In the genomic region with DNA sequence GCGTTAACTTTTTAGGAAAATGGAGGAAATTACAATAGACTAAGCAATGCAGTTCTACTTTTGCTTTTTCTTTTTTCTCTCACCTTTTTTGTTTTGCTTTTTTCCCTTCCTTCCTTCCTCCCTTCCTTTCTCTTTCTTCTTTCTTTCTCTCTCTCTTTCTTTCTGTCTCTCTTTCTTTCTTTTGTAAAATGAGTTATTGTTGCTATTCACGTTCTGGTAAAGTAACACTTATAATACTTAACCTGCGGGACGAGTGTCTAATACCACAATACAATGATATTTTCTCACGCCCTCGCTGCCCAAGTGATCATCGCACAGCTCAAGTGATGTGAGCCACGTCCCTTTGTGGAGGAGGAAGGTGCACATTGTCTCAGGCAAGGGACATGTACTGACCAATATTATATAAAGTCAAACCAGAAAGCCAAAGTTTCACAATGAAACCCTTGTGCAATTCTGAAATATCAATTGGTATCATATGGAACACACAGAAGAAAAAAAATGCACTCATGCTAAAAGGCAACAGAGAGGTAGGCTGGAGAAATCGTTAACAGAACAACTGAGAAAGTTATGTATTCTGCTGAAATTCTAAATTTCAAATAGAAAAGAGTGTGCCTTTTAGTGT, we compare ENCODE assay signal across 9 cellular contexts. TPM values are rescaled to one million over a fixed set of nuclear protein-coding genes. Genes with fewer than 3 reads are reported as not detected.
DNase-seq lines count a peak whose midpoint lies in the region; ATAC-seq and TF ChIP-seq lines count a peak whose summit lies in the region.
"Had no signal": no experiment of that assay in that cellular context is flagged by ENCODE, and none has a peak within 500 bp of the region (broad histone marks: within the 10 kb centered on the region; RNA-seq: fewer than 3 reads in every experiment).

No MANE protein-coding gene starts in this region.

- H3K36me3 Mint-ChIP-seq in central memory CD8-positive, alpha-beta T cell (ENCODE audit: insufficient read depth), result peaks cover 1% of the 10 kb centered on the region
- no peaks in the 10 kb centered on the region for H3K36me3 Mint-ChIP-seq in naive B cell

- H3K4me1 Mint-ChIP-seq in central memory CD8-positive, alpha-beta T cell, result peaks cover 15% of the 10 kb centered on the region
- H3K4me1 Mint-ChIP-seq in naive B cell, result peaks cover 14 to 19% (median 17%) of the 10 kb centered on the region in 3 donors

- no peaks in the 10 kb centered on the region for H3K9me3 Mint-ChIP-seq in central memory CD8-positive, alpha-beta T cell
- H3K9me3 Mint-ChIP-seq in naive B cell, result no peaks in the 10 kb centered on the region

- H3K4me3 Mint-ChIP-seq in central memory CD8-positive, alpha-beta T cell, result peak overlapping the region; percentile 72
- H3K4me3 Mint-ChIP-seq in naive B cell, result peak overlapping the region; percentile 76 to 95 (median 87)

- intact Hi-C loops in left cardiac atrium (cut with DNase I), result loop anchor here in 1 of 2 donors (5.0 to 10.0 kb wide), 2 partner anchors 33 to 64 kb away; a partner anchor contains a TSS

- H3K27ac ChIP-seq in right atrium auricular region, result peak overlapping the region; percentile 81 to 90
- H3K27ac ChIP-seq: SJSA1 had no signal

- peak overlapping the region; percentile 69 for H3K27ac Mint-ChIP-seq in central memory CD8-positive, alpha-beta T cell (ENCODE audit: low read depth)
- peak overlapping the region in 5 of 6 donors; percentile 1 to 92 (median 28) for H3K27ac Mint-ChIP-seq in naive B cell

- H3K4me3 ChIP-seq in right atrium auricular region, result peak overlapping the region; percentile 68 to 85

- H3K27me3 Mint-ChIP-seq in central memory CD8-positive, alpha-beta T cell, result peaks cover 43% of the 10 kb centered on the region
- H3K27me3 Mint-ChIP-seq in naive B cell, result peaks cover 0 to 9% (median 5%) of the 10 kb centered on the region in 3 donors

- no peak for TF ChIP-seq CTCF in right atrium auricular region (IDR thresholded peaks at IDR 0.05)

- DNase-seq in right atrium auricular region (ENCODE audit: low spot score) (no peak), left cardiac atrium (no peak), naive B cell (no peak), NCI-H345 treated with DMSO at 0.1 percent for 48 hours (lab: John Stamatoyannopoulos, UW; ENCODE audit: unreplicated experiment) (no peak), NCI-H526 (lab: John Stamatoyannopoulos, UW) (no peak)
- DNase-seq in central memory CD8-positive, alpha-beta T cell (ENCODE audit: low spot score in 2 of 2), result no peak
- no peak for DNase-seq in stimulated activated CD4-positive, alpha-beta T cell treated with anti-CD3 and anti-CD28 coated beads, Interleukin-4, amount 100 ng/mL, for 1 hour

- no peaks in the 10 kb centered on the region for H3K27me3 ChIP-seq in right atrium auricular region

- ATAC-seq in left cardiac atrium, result no peak
- no peak for ATAC-seq in central memory CD8-positive, alpha-beta T cell (replicated peaks; ENCODE audit: extremely low read depth, poor library complexity, severe bottlenecking)
- no peak for ATAC-seq in naive B cell (ENCODE audit: low read depth in 2 of 2)
- no peak for ATAC-seq in GM18519 (IDR thresholded peaks at IDR 0.05; ENCODE audit: low FRiP score, unreplicated experiment)

- H3K9me3 ChIP-seq in right atrium auricular region, result no peaks in the 10 kb centered on the region
- H3K9me3 ChIP-seq: SJSA1 had no signal

- H3K36me3 ChIP-seq in right atrium auricular region, result no peaks in the 10 kb centered on the region
- H3K36me3 ChIP-seq: SJSA1 had no signal

- H3K4me1 ChIP-seq in right atrium auricular region, result peaks cover 0 to 16% of the 10 kb centered on the region in 2 donors

RNA-seq across cellular contexts. Expression of a gene that starts 1.7 kb away (rescaled TPM):
- 10 to 100 TPM; 12.3 to 15.6 TPM for total RNA-seq in right atrium auricular region
- 10 to 100 TPM; 35.9 to 41.8 TPM for total RNA-seq in left cardiac atrium
- polyA plus RNA-seq in naive B cell (ENCODE audit: low read depth in 6 of 6), result 1 to 10 TPM; 2.3 to 6.8 (median 4.0) TPM
- total RNA-seq: SJSA1 had no signal

RNA-seq across cellular contexts. Expression of a gene that starts 33.5 kb away (rescaled TPM):
- 10 to 100 TPM; 25.9 to 35.7 TPM for total RNA-seq in right atrium auricular region
- total RNA-seq in left cardiac atrium, result 10 to 100 TPM; 37.8 to 39.9 TPM
- polyA plus RNA-seq in naive B cell (ENCODE audit: low read depth in 6 of 6), result 10 to 100 TPM; 38.4 to 65.4 (median 53.7) TPM
